ENCODE assay signal across 10 cellular contexts in the genomic region with DNA sequence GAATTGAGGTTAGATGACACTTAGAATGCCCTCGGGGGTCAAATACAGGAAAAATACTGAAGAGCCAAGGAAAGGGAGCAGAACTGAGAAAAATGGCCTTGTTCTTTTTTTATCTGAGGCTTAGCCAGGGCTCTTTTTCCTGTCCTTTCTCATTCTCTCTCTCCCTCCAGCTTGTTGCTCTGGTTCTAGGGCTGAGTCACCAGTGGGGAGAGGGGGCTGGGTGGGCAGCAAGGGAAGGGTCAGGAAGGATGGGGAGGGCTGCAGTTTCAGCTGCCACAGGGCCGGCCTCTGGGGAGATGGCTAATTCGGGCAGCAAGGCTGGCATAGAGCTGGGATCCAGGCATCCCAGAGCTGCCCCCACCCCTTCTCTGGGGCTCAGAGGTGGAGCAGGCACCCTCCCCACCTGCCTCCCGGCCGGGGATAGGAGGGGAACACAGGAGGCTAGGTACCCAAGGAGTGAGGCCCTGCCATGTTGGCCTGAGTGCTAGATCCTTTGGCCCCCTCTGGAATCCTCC. TPM values are rescaled to one million over a fixed set of nuclear protein-coding genes. Genes with fewer than 3 reads are reported as not detected.
DNase-seq lines count a peak whose midpoint lies in the region; ATAC-seq and TF ChIP-seq lines count a peak whose summit lies in the region.
"Had no signal": no experiment of that assay in that cellular context is flagged by ENCODE, and none has a peak within 500 bp of the region (broad histone marks: within the 10 kb centered on the region; RNA-seq: fewer than 3 reads in every experiment).

No MANE protein-coding gene starts in this region.

- H3K4me1 ChIP-seq in skeletal muscle tissue (ENCODE audit: control insufficient read depth in 3 of 3, insufficient read depth in 3 of 3, low read length in 3 of 3): peaks cover 90 to 94% (median 90%) of the 10 kb centered on the region in 3 donors

- peak overlapping the region; percentile 65 to 84 (median 65) for H3K9ac ChIP-seq in skeletal muscle tissue (ENCODE audit: low read depth in 1 of 3, low read length in 3 of 3)
- H3K9ac ChIP-seq: KMS-11 had no signal

- no peaks in the 10 kb centered on the region for H3K27me3 ChIP-seq in skeletal muscle tissue (ENCODE audit: control insufficient read depth in 3 of 3, insufficient read depth in 3 of 3, low read length in 3 of 3)

- peak overlapping the region; percentile 15 to 54 (median 49) for H3K4me3 ChIP-seq in skeletal muscle tissue (ENCODE audit: low read length in 3 of 3)

- no peaks in the 10 kb centered on the region for H3K9me3 ChIP-seq in skeletal muscle tissue (ENCODE audit: control insufficient read depth in 3 of 3, low read length in 3 of 3)

- no peaks in the 10 kb centered on the region for H3K36me3 Mint-ChIP-seq in brain
- no peaks in the 10 kb centered on the region for H3K36me3 Mint-ChIP-seq in natural killer cell treated with Interleukin-12 subunit alpha and Interleukin-12 subunit beta and Interleukin-15 and Interleukin-18, amount 100 ng/mL, for 72 hours
- H3K36me3 Mint-ChIP-seq in activated naive CD8-positive, alpha-beta T cell treated with anti-CD3 and anti-CD28 coated beads, Interleukin-2, amount 50 U/mL, for 24 hours (ENCODE audit: low read depth): no peaks in the 10 kb centered on the region

- H3K9me3 Mint-ChIP-seq in brain: peaks cover 0 to 7% (median 0%) of the 10 kb centered on the region in 5 experiments
- H3K9me3 Mint-ChIP-seq in natural killer cell treated with Interleukin-12 subunit alpha and Interleukin-12 subunit beta and Interleukin-15 and Interleukin-18, amount 100 ng/mL, for 72 hours: no peaks in the 10 kb centered on the region
- H3K9me3 Mint-ChIP-seq in activated naive CD8-positive, alpha-beta T cell treated with anti-CD3 and anti-CD28 coated beads, Interleukin-2, amount 50 U/mL, for 24 hours: no peaks in the 10 kb centered on the region

- peaks cover 74% of the 10 kb centered on the region for H3K4me1 Mint-ChIP-seq in brain
- H3K4me1 Mint-ChIP-seq in natural killer cell treated with Interleukin-12 subunit alpha and Interleukin-12 subunit beta and Interleukin-15 and Interleukin-18, amount 100 ng/mL, for 72 hours (ENCODE audit: low read depth in 2 of 2): peaks cover 12 to 16% of the 10 kb centered on the region in 2 donors
- peaks cover 15% of the 10 kb centered on the region for H3K4me1 Mint-ChIP-seq in activated naive CD8-positive, alpha-beta T cell treated with anti-CD3 and anti-CD28 coated beads, Interleukin-2, amount 50 U/mL, for 24 hours

- peak overlapping the region; percentile 91 for H3K27ac ChIP-seq in skeletal muscle tissue (ENCODE audit: low read depth, low read length)
- H3K27ac ChIP-seq: KMS-11 had no signal

- H3K4me3 Mint-ChIP-seq in brain: peak overlapping the region in 2 of 5 experiments; percentile 7 to 58
- no peak overlapping the region for H3K4me3 Mint-ChIP-seq in natural killer cell treated with Interleukin-12 subunit alpha and Interleukin-12 subunit beta and Interleukin-15 and Interleukin-18, amount 100 ng/mL, for 72 hours
- H3K4me3 Mint-ChIP-seq in activated naive CD8-positive, alpha-beta T cell treated with anti-CD3 and anti-CD28 coated beads, Interleukin-2, amount 50 U/mL, for 24 hours: no peak overlapping the region

- peak overlapping the region in 4 of 5 experiments; percentile 63 to 92 (median 82) for H3K27ac Mint-ChIP-seq in brain
- no peak overlapping the region for H3K27ac Mint-ChIP-seq in natural killer cell treated with Interleukin-12 subunit alpha and Interleukin-12 subunit beta and Interleukin-15 and Interleukin-18, amount 100 ng/mL, for 72 hours
- no peak overlapping the region for H3K27ac Mint-ChIP-seq in activated naive CD8-positive, alpha-beta T cell treated with anti-CD3 and anti-CD28 coated beads, Interleukin-2, amount 50 U/mL, for 24 hours

- peak; percentile 78 for DNase-seq in HT1080 (ENCODE audit: low read depth)
- peak; percentile 68 for DNase-seq in iris pigment epithelial cell (ENCODE audit: low read depth)
- no peak for DNase-seq in natural killer cell treated with Interleukin-12 subunit alpha and Interleukin-12 subunit beta and Interleukin-15 and Interleukin-18, amount 100 ng/mL, for 72 hours (ENCODE audit: low spot score)
- no peak for DNase-seq in activated naive CD8-positive, alpha-beta T cell treated with anti-CD3 and anti-CD28 coated beads, Interleukin-2, amount 50 U/mL, for 24 hours
- DNase-seq in Ammon's horn (ENCODE audit: low spot score): no peak
- DNase-seq: activated naive CD4-positive, alpha-beta T cell had no signal

- TF ChIP-seq CTCF in brain (conservative IDR thresholded peaks at IDR 0.05): no peak

- no peak for ATAC-seq in natural killer cell treated with Interleukin-12 subunit alpha and Interleukin-12 subunit beta and Interleukin-15 and Interleukin-18, amount 100 ng/mL, for 72 hours
- ATAC-seq in activated naive CD8-positive, alpha-beta T cell treated with anti-CD3 and anti-CD28 coated beads, Interleukin-2, amount 50 U/mL, for 24 hours: no peak
- ATAC-seq in HG03460 (IDR thresholded peaks at IDR 0.05; ENCODE audit: unreplicated experiment): no peak

- peaks cover 47% of the 10 kb centered on the region for H3K27me3 Mint-ChIP-seq in brain
- H3K27me3 Mint-ChIP-seq in natural killer cell treated with Interleukin-12 subunit alpha and Interleukin-12 subunit beta and Interleukin-15 and Interleukin-18, amount 100 ng/mL, for 72 hours: peaks cover 11 to 14% of the 10 kb centered on the region in 2 donors
- H3K27me3 Mint-ChIP-seq in activated naive CD8-positive, alpha-beta T cell treated with anti-CD3 and anti-CD28 coated beads, Interleukin-2, amount 50 U/mL, for 24 hours: peaks cover 19% of the 10 kb centered on the region

- H3K36me3 ChIP-seq in skeletal muscle tissue (ENCODE audit: control insufficient read depth in 3 of 3, insufficient read depth in 3 of 3, low read length in 3 of 3): no peaks in the 10 kb centered on the region

RNA-seq across cellular contexts. Expression of a gene that starts 3.9 kb away (rescaled TPM):
- 680 and 729 TPM in 2 replicates for total RNA-seq in HT1080 (2014; rRNA removed; shearing (Covaris generic))
- polyA plus RNA-seq in HT1080 (2015; cell fraction: cytosol; rRNA removed): 478 and 533 TPM in 2 replicates
- 1,609 and 1,788 TPM in 2 replicates for polyA plus RNA-seq in HT1080 (2015; cell fraction: nucleus; rRNA removed)
- 41.3 TPM for polyA plus RNA-seq in brain (ENCODE audit: insufficient read depth, low read depth, low replicate concordance)
- 27.7 TPM for total RNA-seq in skeletal muscle tissue
- total RNA-seq in natural killer cell treated with Interleukin-12 subunit alpha and Interleukin-12 subunit beta and Interleukin-15 and Interleukin-18, amount 100 ng/mL, for 72 hours: 10 to 100 TPM; 13.7 to 13.9 TPM

RNA-seq across cellular contexts. Expression of a gene that starts 35.3 kb away (rescaled TPM):
- total RNA-seq in HT1080 (2014; rRNA removed; shearing (Covaris generic)): 3.3 and 3.9 TPM in 2 replicates
- polyA plus RNA-seq in HT1080 (2015; cell fraction: cytosol; rRNA removed): 5.8 and 6.9 TPM in 2 replicates
- 5.8 and 6.4 TPM in 2 replicates for polyA plus RNA-seq in HT1080 (2015; cell fraction: nucleus; rRNA removed)
- 80.8 TPM for polyA plus RNA-seq in brain (ENCODE audit: insufficient read depth, low read depth, low replicate concordance)
- total RNA-seq in skeletal muscle tissue: 18.8 TPM
- 10 to 100 TPM; 11.8 to 13.7 TPM for total RNA-seq in natural killer cell treated with Interleukin-12 subunit alpha and Interleukin-12 subunit beta and Interleukin-15 and Interleukin-18, amount 100 ng/mL, for 72 hours

Comparison
In these comparisons a context has a peak if more than half of its experiments do, and no peak if none do; other contexts are left out.
1. DNase-seq: peak in HT1080 (single experiment) and iris pigment epithelial cell (single experiment); none in natural killer cell treated with Interleukin-12 subunit alpha and Interleukin-12 subunit beta and Interleukin-15 and Interleukin-18, amount 100 ng/mL, for 72 hours (single experiment), activated naive CD8-positive, alpha-beta T cell treated with anti-CD3 and anti-CD28 coated beads, Interleukin-2, amount 50 U/mL, for 24 hours (single experiment) and Ammon's horn (single experiment).
2. H3K27ac Mint-ChIP-seq: peak in brain (4 of 5); none in natural killer cell treated with Interleukin-12 subunit alpha and Interleukin-12 subunit beta and Interleukin-15 and Interleukin-18, amount 100 ng/mL, for 72 hours (0 of 2) and activated naive CD8-positive, alpha-beta T cell treated with anti-CD3 and anti-CD28 coated beads, Interleukin-2, amount 50 U/mL, for 24 hours (single experiment).
3. RNA of a gene that starts 3.9 kb away (total RNA-seq): 680 to 729 TPM in HT1080; 27.7 TPM in skeletal muscle tissue (single experiment) and 13.7 to 13.9 TPM in natural killer cell treated with Interleukin-12 subunit alpha and Interleukin-12 subunit beta and Interleukin-15 and Interleukin-18, amount 100 ng/mL, for 72 hours; every median in the first group is over 10 times any median in the second.